In genomic region chr5:110248921-110249320, GRCh38 we compare ENCODE assay signal across 33 cellular contexts.
A peak's percentile ranks its signal among the peaks of the same experiment; 100 is the strongest.
DNase-seq lines count a peak whose midpoint lies in the region; ATAC-seq, FAIRE-seq and TF ChIP-seq lines count a peak whose summit lies in the region.
"Had no signal": no experiment of that assay in that cellular context is flagged by ENCODE, and none has a peak within 500 bp of the region (broad histone marks: within the 10 kb centered on the region; RNA-seq: fewer than 3 reads in every experiment).

No MANE protein-coding gene starts in this region.

- H3K4me3 ChIP-seq in HepG2 (replicated peaks in 1 of 3; ENCODE audit: insufficient read depth in 1 of 3, low read depth in 2 of 3, low read length in 3 of 3) (no peak overlapping the region), right lobe of liver (no peak overlapping the region), GM12878 (no peak overlapping the region), K562 (no peak overlapping the region), esophagus muscularis mucosa (no peak overlapping the region)
- H3K4me3 ChIP-seq: A549; BLaER1; BLaER1 treated with 17β-estradiol and CSF1 and Interleukin-3, amounts not matched to agents 10 nM and 100 nM had no signal

- H3K4me2 ChIP-seq in HepG2 (ENCODE audit: low read depth, low read length) (no peak overlapping the region), GM12878 (ENCODE audit: control insufficient read depth, insufficient read depth) (no peak overlapping the region), K562 (ENCODE audit: insufficient read depth, low read length) (no peak overlapping the region)
- H3K4me2 ChIP-seq: A549; BLaER1; BLaER1 treated with 17β-estradiol and CSF1 and Interleukin-3, amounts not matched to agents 10 nM and 100 nM had no signal

- intact Hi-C loops in HepG2 (cut with micrococcal nuclease; ENCODE audit: unreplicated experiment), result no loop called here
- intact Hi-C loops in right lobe of liver (cut with DNase I), result no loop called here
- intact Hi-C loops in GM12878 (cut with micrococcal nuclease; ENCODE audit: unreplicated experiment), result no loop called here
- intact Hi-C loops in K562 (cut with micrococcal nuclease), result no loop called here
- intact Hi-C loops in esophagus muscularis mucosa (cut with DNase I), result no loop called here

- BruUV-seq in HepG2 (replicated peaks; lab: Mats Ljungman, UMichigan), result no TSS peak
- no TSS peak for BruUV-seq in GM12878 (replicated peaks; lab: Mats Ljungman, UMichigan)
- no TSS peak for BruUV-seq in K562 (replicated peaks; lab: Mats Ljungman, UMichigan)

- TF ChIP-seq EP300 in HepG2 (IDR thresholded peaks at IDR 0.05; ENCODE audit: low read depth in 2 of 2, low read length in 2 of 2) (no peak), HepG2 (CRISPR knock-in tag; IDR thresholded peaks at IDR 0.05; ENCODE audit: borderline replicate concordance) (no peak), GM12878 (IDR thresholded peaks at IDR 0.05; ENCODE audit: borderline replicate concordance in 1 of 2, control insufficient read depth in 1 of 2, low read depth in 2 of 2, low read length in 2 of 2) (no peak), K562 (IDR thresholded peaks at IDR 0.05; ENCODE audit: low read length) (no peak), esophagus muscularis mucosa (IDR thresholded peaks at IDR 0.05) (no peak)

- SMC1A ChIA-PET in GM12878 (lab: Charles Lee; ENCODE audit: uncharacterized antibody, unreplicated experiment), result no interaction called here

- TF ChIP-seq CTCF in HepG2 (CRISPR knock-in tag; IDR thresholded peaks at IDR 0.05), result no peak
- no peak for TF ChIP-seq CTCF in right lobe of liver (IDR thresholded peaks at IDR 0.05)
- TF ChIP-seq CTCF in GM12878 (IDR thresholded peaks at IDR 0.05 in 2 of 3, conservative IDR thresholded peaks at IDR 0.05 in 1 of 3; ENCODE audit: control insufficient read depth in 2 of 3, extremely low read depth in 1 of 3, insufficient read depth in 1 of 3, low read depth in 3 of 3, low read length in 3 of 3), result no peak
- no peak for TF ChIP-seq CTCF in K562 (IDR thresholded peaks at IDR 0.05 in 2 of 3, conservative IDR thresholded peaks at IDR 0.05 in 1 of 3; ENCODE audit: insufficient read depth in 2 of 3, low read depth in 1 of 3, low read length in 3 of 3)
- no peak for TF ChIP-seq CTCF in esophagus muscularis mucosa (IDR thresholded peaks at IDR 0.05)

- H3K27ac ChIP-seq in HepG2 (ENCODE audit: extremely low read length, insufficient read depth, low read length) (no peak overlapping the region), right lobe of liver (no peak overlapping the region), GM12878 (ENCODE audit: control insufficient read depth, insufficient read depth) (no peak overlapping the region), K562 (ENCODE audit: extremely low read depth, low read depth, low read length) (no peak overlapping the region), esophagus muscularis mucosa (replicated peaks in 1 of 4) (no peak overlapping the region)
- H3K27ac ChIP-seq: 22Rv1; A549; BLaER1; BLaER1 treated with 17β-estradiol and CSF1 and Interleukin-3, amounts not matched to agents 10 nM and 100 nM; C4-2B had no signal

- no peak for FAIRE-seq in HepG2 (lab: Jason Lieb, UNC)
- FAIRE-seq in GM12878 (lab: Jason Lieb, UNC), result peak; percentile 13
- no peak for FAIRE-seq in K562 (lab: Jason Lieb, UNC)
- FAIRE-seq: A204.1, A549, D721Med had no signal

- DNase-seq in HepG2 (ENCODE audit: low spot score), result no peak
- DNase-seq in right lobe of liver, result no peak
- no peak for DNase-seq in GM12878 (ENCODE audit: low read depth, low spot score)
- no peak for DNase-seq in K562 (ENCODE audit: extremely low read depth in 1 of 4, low spot score in 3 of 4)
- no peak for DNase-seq in esophagus muscularis mucosa (ENCODE audit: extremely low spot score)
- DNase-seq: 8988T; ACHN; AML-193; BE2C; C1 segment of cervical spinal cord; Caco-2; Calu3; CD4-positive, alpha-beta memory T cell; CD4-positive, alpha-beta T cell; CD4-positive, CD25-positive, alpha-beta regulatory T cell; CD8-positive, alpha-beta memory T cell; CD8-positive, alpha-beta T cell; COR-L47; DMS 273 treated with DMSO at 0.1 percent for 48 hours; DMS153; DMS53; DMS79; DMS79 treated with DMSO at 0.1 percent for 48 hours; DND-41; EL had no signal

- in situ Hi-C loops in HepG2 (cut with HindIII; ENCODE audit: extremely low pct_ligation_motif_present, low pct_unique_long_range_greater_than_20kb) (no loop called here), GM12878 (cut with MboI) (no loop called here), K562 (cut with MboI) (no loop called here)

- WGBS in HepG2 (ENCODE audit: low lambda C conversion rate), result 35% methylated on average over 3 of the region's 3 CpGs
- WGBS in right lobe of liver (ENCODE audit: insufficient coverage, low coverage, low lambda C conversion rate, missing lambda C conversion rate), result 81% methylated on average over 3 of the region's 3 CpGs
- WGBS in GM12878 (ENCODE audit: insufficient coverage, insufficient replicate concordance, low lambda C conversion rate, missing lambda C conversion rate), result 44% methylated on average over 3 of the region's 3 CpGs
- 1% methylated on average over 3 of the region's 3 CpGs for WGBS in K562 (ENCODE audit: insufficient coverage, low coverage, missing lambda C conversion rate)
- WGBS in esophagus muscularis mucosa, result 98% methylated on average over 3 of the region's 3 CpGs

- RAD21 ChIA-PET in GM12878 (lab: Charles Lee; ENCODE audit: unreplicated experiment), result no interaction called here

- no peak for TF ChIP-seq RAD21 in HepG2 (CRISPR knock-in tag; IDR thresholded peaks at IDR 0.05)
- no peak for TF ChIP-seq RAD21 in GM12878 (IDR thresholded peaks at IDR 0.05; ENCODE audit: insufficient read depth, low read depth, low read length)
- TF ChIP-seq RAD21 in K562 (CRISPR knock-in tag; conservative IDR thresholded peaks at IDR 0.05 in 1 of 2, IDR thresholded peaks at IDR 0.05 in 1 of 2), result no peak

- H3K9me3 ChIP-seq in HepG2 (ENCODE audit: low read length) (no peaks in the 10 kb centered on the region), right lobe of liver (no peaks in the 10 kb centered on the region), GM12878 (replicated peaks; ENCODE audit: control insufficient read depth, insufficient read depth, low read length) (no peaks in the 10 kb centered on the region), K562 (replicated peaks; ENCODE audit: control insufficient read depth, insufficient read depth, low read depth, low read length) (0 out of 2 replicates have a peak, but pooled peaks cover 2% of the 10 kb centered on the region), esophagus muscularis mucosa (no peaks in the 10 kb centered on the region)
- H3K9me3 ChIP-seq: A549; BE2C; BLaER1; BLaER1 treated with 17β-estradiol and CSF1 and Interleukin-3, amounts not matched to agents 10 nM and 100 nM; Caco-2 had no signal

- no peak overlapping the region for H3K9ac ChIP-seq in HepG2 (ENCODE audit: insufficient read depth, low read depth, low read length)
- H3K9ac ChIP-seq in GM12878 (ENCODE audit: control insufficient read depth, insufficient read depth, low read length), result no peak overlapping the region
- H3K9ac ChIP-seq in K562 (ENCODE audit: insufficient read depth in 1 of 2, low read depth in 2 of 2, low read length in 2 of 2), result no peak overlapping the region
- H3K9ac ChIP-seq: BLaER1; BLaER1 treated with 17β-estradiol and CSF1 and Interleukin-3, amounts not matched to agents 10 nM and 100 nM had no signal

- H2AFZ ChIP-seq in HepG2 (ENCODE audit: low read length), result no peak overlapping the region
- H2AFZ ChIP-seq in GM12878 (ENCODE audit: control insufficient read depth, low read depth, low read length), result no peak overlapping the region
- H2AFZ ChIP-seq in K562 (ENCODE audit: low read depth, low read length), result no peak overlapping the region

- H3K9me1 ChIP-seq in K562 (ENCODE audit: control insufficient read depth, insufficient read depth, low read length), result no peaks in the 10 kb centered on the region

- no peaks in the 10 kb centered on the region for H3K27me3 ChIP-seq in HepG2 (ENCODE audit: control insufficient read depth in 1 of 2, insufficient read depth in 2 of 2, low read length in 2 of 2)
- no peaks in the 10 kb centered on the region for H3K27me3 ChIP-seq in right lobe of liver
- no peaks in the 10 kb centered on the region for H3K27me3 ChIP-seq in GM12878 (replicated peaks in 1 of 2; ENCODE audit: control insufficient read depth in 2 of 2, insufficient read depth in 2 of 2, low read length in 1 of 2)
- no peaks in the 10 kb centered on the region for H3K27me3 ChIP-seq in K562 (ENCODE audit: control insufficient read depth in 2 of 2, insufficient read depth in 2 of 2, low read length in 2 of 2)
- no peaks in the 10 kb centered on the region for H3K27me3 ChIP-seq in esophagus muscularis mucosa
- H3K27me3 ChIP-seq: BE2C; BLaER1; BLaER1 treated with 17β-estradiol and CSF1 and Interleukin-3, amounts not matched to agents 10 nM and 100 nM had no signal

- CTCF ChIA-PET in HepG2 (lab: Yijun Ruan, JAX; ENCODE audit: low intra/inter-chr PET ratio, low total read pairs) (no interaction called here), GM12878 (lab: Yijun Ruan, JAX) (no interaction called here), K562 (lab: Yijun Ruan, JAX; ENCODE audit: low intra/inter-chr PET ratio) (no interaction called here)

- TF ChIP-seq POLR2A in HepG2 (IDR thresholded peaks at IDR 0.05; ENCODE audit: insufficient read depth in 1 of 2, low read depth in 2 of 2, low read length in 2 of 2), result no peak
- TF ChIP-seq POLR2A in right lobe of liver (IDR thresholded peaks at IDR 0.05), result no peak
- no peak for TF ChIP-seq POLR2A in GM12878 (IDR thresholded peaks at IDR 0.05; ENCODE audit: low read depth, low read length)
- no peak for TF ChIP-seq POLR2A in K562 (conservative IDR thresholded peaks at IDR 0.05)
- TF ChIP-seq POLR2A in esophagus muscularis mucosa (IDR thresholded peaks at IDR 0.05; ENCODE audit: low read depth), result no peak

- no peaks in the 10 kb centered on the region for H3K4me1 ChIP-seq in HepG2 (ENCODE audit: insufficient read depth, low read length)
- no peaks in the 10 kb centered on the region for H3K4me1 ChIP-seq in right lobe of liver
- H3K4me1 ChIP-seq in GM12878 (ENCODE audit: control insufficient read depth, insufficient read depth, low read length), result no peaks in the 10 kb centered on the region
- no peaks in the 10 kb centered on the region for H3K4me1 ChIP-seq in K562 (replicated peaks in 1 of 2; ENCODE audit: control insufficient read depth in 2 of 2, insufficient read depth in 2 of 2, low read length in 2 of 2)
- H3K4me1 ChIP-seq in esophagus muscularis mucosa, result no peaks in the 10 kb centered on the region
- H3K4me1 ChIP-seq: A549; BE2C; BLaER1; BLaER1 treated with 17β-estradiol and CSF1 and Interleukin-3, amounts not matched to agents 10 nM and 100 nM; Caco-2 had no signal

- POLR2A ChIA-PET in HepG2 (lab: Yijun Ruan, JAX), result no interaction called here
- POLR2A ChIA-PET in GM12878 (lab: Charles Lee), result no interaction called here
- POLR2A ChIA-PET in K562 (lab: Yijun Ruan, JAX), result no interaction called here

- H3K36me3 ChIP-seq in HepG2 (replicated peaks in 1 of 2; ENCODE audit: control insufficient read depth in 1 of 2, insufficient read depth in 2 of 2, low read length in 2 of 2) (no peaks in the 10 kb centered on the region), right lobe of liver (no peaks in the 10 kb centered on the region), GM12878 (ENCODE audit: control insufficient read depth in 2 of 2, insufficient read depth in 2 of 2, low read length in 1 of 2) (no peaks in the 10 kb centered on the region), K562 (ENCODE audit: control insufficient read depth, insufficient read depth, low read length) (no peaks in the 10 kb centered on the region), esophagus muscularis mucosa (no peaks in the 10 kb centered on the region)
- H3K36me3 ChIP-seq: BE2C; BLaER1; BLaER1 treated with 17β-estradiol and CSF1 and Interleukin-3, amounts not matched to agents 10 nM and 100 nM had no signal

- no peaks in the 10 kb centered on the region for H3K79me2 ChIP-seq in HepG2 (ENCODE audit: insufficient read depth, low read length)
- no peaks in the 10 kb centered on the region for H3K79me2 ChIP-seq in GM12878 (ENCODE audit: control insufficient read depth, insufficient read depth, low read length)
- H3K79me2 ChIP-seq in K562 (ENCODE audit: control insufficient read depth, insufficient read depth, low read length), result no peaks in the 10 kb centered on the region

- ATAC-seq in HepG2, result no peak
- ATAC-seq in right lobe of liver, result no peak
- no peak for ATAC-seq in GM12878
- no peak for ATAC-seq in K562
- ATAC-seq in HG03469 (IDR thresholded peaks at IDR 0.05; ENCODE audit: unreplicated experiment), result no peak
- ATAC-seq: A549; CD8-positive, alpha-beta T cell had no signal

- H4K20me1 ChIP-seq in HepG2 (ENCODE audit: insufficient read depth, low read length) (no peaks in the 10 kb centered on the region), GM12878 (ENCODE audit: control insufficient read depth, insufficient read depth) (no peaks in the 10 kb centered on the region), K562 (replicated peaks; ENCODE audit: control insufficient read depth, insufficient read depth, low read length) (no peaks in the 10 kb centered on the region)
- H4K20me1 ChIP-seq: BLaER1; BLaER1 treated with 17β-estradiol and CSF1 and Interleukin-3, amounts not matched to agents 10 nM and 100 nM had no signal

Comparison
In these comparisons a context has a peak if more than half of its experiments do, and no peak if none do; other contexts are left out.
1. Of the 241 proteins assayed by ChIP-seq in both HepG2 and K562: peak only in HepG2: RAD51; only in K562: TFE3; in both: none; in neither: 238; mixed calls (peak in some experiments, not most) for 1.